35 cellular contexts compared by ENCODE assay signal in genomic region chr12:88604646-88605045, GRCh38. TPM values are rescaled to one million over a fixed set of nuclear protein-coding genes. Genes with fewer than 3 reads are reported as not detected.
"Had no signal": no experiment of that assay in that cellular context is flagged by ENCODE, and none has a peak within 500 bp of the region (broad histone marks: within the 10 kb centered on the region; RNA-seq: fewer than 3 reads in every experiment).

No MANE protein-coding gene starts in this region.

- H3K36me3 Mint-ChIP-seq: activated CD4-positive, alpha-beta memory T cell treated with anti-CD3 and anti-CD28 coated beads for 36 hours; activated naive CD8-positive, alpha-beta T cell treated with anti-CD3 and anti-CD28 coated beads for 36 hours had no signal

- H3K27me3 ChIP-seq: ascending aorta, cardiac muscle cell had no signal

- H3K36me3 ChIP-seq: ascending aorta, cardiac muscle cell had no signal

- DNase-seq: activated B cell treated with CpG ODN at 0.5 μM for 24 hours; activated CD4-positive, alpha-beta memory T cell treated with anti-CD3 and anti-CD28 coated beads for 36 hours; activated CD4-positive, alpha-beta T cell treated with anti-CD3 and anti-CD28 coated beads for 4 hours; activated CD4-positive, alpha-beta T cell treated with anti-CD3 and anti-CD28 coated beads, Interleukin-2, amount 10 ng/mL, durations not matched to agents 24 days and 14 days; activated CD4-positive, alpha-beta T cell treated with anti-CD3 and anti-CD28 coated beads, Interleukin-2, amount 50 U/mL, for 1 hour; activated CD4-positive, alpha-beta T cell treated with anti-CD3 and anti-CD28 coated beads, Interleukin-2, amount 50 U/mL, for 4 hours; activated CD4-positive, CD25-positive, alpha-beta regulatory T cell treated with anti-CD3 and anti-CD28 coated beads, Interleukin-2, amount 50 U/mL, for 72 hours; activated CD8-positive, alpha-beta memory T cell treated with anti-CD3 and anti-CD28 coated beads, Interleukin-2, amount 50 U/mL, for 4 hours; activated CD8-positive, alpha-beta T cell treated with anti-CD3 and anti-CD28 coated beads for 36 hours; activated effector memory CD4-positive, alpha-beta T cell treated with anti-CD3 and anti-CD28 coated beads, Interleukin-2, amount 50 U/mL, for 16 hours; activated gamma-delta T cell treated with Interleukin-2 at 50 U/mL for 16 hours; activated naive CD4-positive, alpha-beta T cell; activated naive CD4-positive, alpha-beta T cell treated with anti-CD3 and anti-CD28 coated beads for 36 hours; activated naive CD4-positive, alpha-beta T cell treated with anti-CD3 and anti-CD28 coated beads, Interleukin-2, amount 50 U/mL, for 16 hours; activated naive CD8-positive, alpha-beta T cell treated with anti-CD3 and anti-CD28 coated beads for 36 hours; activated T-cell treated with anti-CD3 and anti-CD28 coated beads for 4 hours; activated T-cell treated with anti-CD3 and anti-CD28 coated beads, Interleukin-2, amount 50 U/mL, for 1 hour; activated T-cell treated with anti-CD3 and anti-CD28 coated beads, Interleukin-2, amount 50 U/mL, for 4 hours; activated T-cell treated with anti-CD3 and anti-CD28 coated beads, Interleukin-2, amount 50 U/mL, for 72 hours; amygdala; anterior cingulate cortex; caudate nucleus; cerebellar nuclear complex; T-helper 1 cell; T-helper 2 cell; T-helper 9 cell had no signal

- H3K27me3 Mint-ChIP-seq: activated B cell treated with CpG ODN at 0.5 μM for 24 hours; activated CD4-positive, alpha-beta memory T cell treated with anti-CD3 and anti-CD28 coated beads for 36 hours; activated CD4-positive, alpha-beta T cell treated with anti-CD3 and anti-CD28 coated beads, Interleukin-2, amount 10 ng/mL, durations not matched to agents 24 days and 14 days; activated CD8-positive, alpha-beta T cell treated with anti-CD3 and anti-CD28 coated beads for 36 hours; activated T-helper 17 cell treated with anti-CD3 and anti-CD28 coated beads, Interleukin-2, amount 50 U/mL, for 72 hours; central memory CD8-positive, alpha-beta T cell had no signal

- H3K9me3 Mint-ChIP-seq: activated CD4-positive, alpha-beta T cell treated with anti-CD3 and anti-CD28 coated beads, Interleukin-2, amount 10 ng/mL, durations not matched to agents 24 days and 14 days had no signal

- H3K4me1 ChIP-seq: ascending aorta had no signal

- H3K4me3 Mint-ChIP-seq: activated B cell treated with CpG ODN at 0.5 μM for 24 hours; activated CD4-positive, alpha-beta memory T cell treated with anti-CD3 and anti-CD28 coated beads for 36 hours; activated CD4-positive, alpha-beta T cell treated with anti-CD3 and anti-CD28 coated beads, Interleukin-2, amount 10 ng/mL, durations not matched to agents 24 days and 14 days; activated CD8-positive, alpha-beta T cell treated with anti-CD3 and anti-CD28 coated beads for 36 hours; activated naive CD4-positive, alpha-beta T cell treated with anti-CD3 and anti-CD28 coated beads for 36 hours; activated naive CD8-positive, alpha-beta T cell treated with anti-CD3 and anti-CD28 coated beads for 36 hours; activated T-cell treated with anti-CD3 and anti-CD28 coated beads, Interleukin-2, amount 50 U/mL, for 4 hours; activated T-cell treated with anti-CD3 and anti-CD28 coated beads, Interleukin-2, amount 50 U/mL, for 72 hours; activated T-helper 1 cell treated with anti-CD3 and anti-CD28 coated beads, Interleukin-12 subunit alpha, Interleukin-12 subunit beta, Interleukin-2, Interleukin-4 antibody, amounts not matched to agents 30 ng/mL and 10 ng/mL and 1 ng/mL, durations not matched to agents 14 hours and 24 hours and 36 hours; activated T-helper 17 cell treated with anti-CD3 and anti-CD28 coated beads, Interleukin-2, amount 50 U/mL, for 72 hours; brain; central memory CD8-positive, alpha-beta T cell; T-helper 1 cell treated with Interleukin-12 subunit alpha and Interleukin-12 subunit beta and Interleukin-4 antibody, amounts not matched to agents 30 μg/mL and 1 μg/mL, for 36 hours; T-helper 2 cell treated with Interferon-gamma antibody and Interleukin-4, amounts not matched to agents 5 μg/mL and 100 μg/mL, for 36 hours had no signal

- H3K4me1 Mint-ChIP-seq: activated B cell treated with CpG ODN at 0.5 μM for 24 hours; activated CD4-positive, alpha-beta T cell treated with anti-CD3 and anti-CD28 coated beads, Interleukin-2, amount 10 ng/mL, durations not matched to agents 24 days and 14 days; activated naive CD8-positive, alpha-beta T cell treated with anti-CD3 and anti-CD28 coated beads for 36 hours; activated T-helper 17 cell treated with anti-CD3 and anti-CD28 coated beads, Interleukin-2, amount 50 U/mL, for 72 hours; brain; central memory CD8-positive, alpha-beta T cell had no signal

- H3K4me3 ChIP-seq: ascending aorta, cardiac muscle cell had no signal

- H3K27ac Mint-ChIP-seq: activated B cell treated with CpG ODN at 0.5 μM for 24 hours; activated CD4-positive, alpha-beta memory T cell treated with anti-CD3 and anti-CD28 coated beads for 36 hours; activated CD4-positive, alpha-beta T cell treated with anti-CD3 and anti-CD28 coated beads, Interleukin-2, amount 10 ng/mL, durations not matched to agents 24 days and 14 days; activated CD8-positive, alpha-beta T cell treated with anti-CD3 and anti-CD28 coated beads for 36 hours; activated naive CD4-positive, alpha-beta T cell treated with anti-CD3 and anti-CD28 coated beads for 36 hours; activated naive CD4-positive, alpha-beta T cell treated with anti-CD3 and anti-CD28 coated beads, Interleukin-2, amount 50 U/mL, for 72 hours; activated naive CD8-positive, alpha-beta T cell treated with anti-CD3 and anti-CD28 coated beads for 36 hours; activated T-cell treated with anti-CD3 and anti-CD28 coated beads, Interleukin-2, amount 50 U/mL, for 72 hours; activated T-helper 1 cell treated with anti-CD3 and anti-CD28 coated beads, Interleukin-12 subunit alpha, Interleukin-12 subunit beta, Interleukin-2, Interleukin-4 antibody, amounts not matched to agents 30 ng/mL and 10 ng/mL and 1 ng/mL, durations not matched to agents 14 hours and 24 hours and 36 hours; activated T-helper 17 cell treated with anti-CD3 and anti-CD28 coated beads, Interleukin-2, amount 50 U/mL, for 72 hours; brain; T-helper 1 cell treated with Interleukin-12 subunit alpha and Interleukin-12 subunit beta and Interleukin-4 antibody, amounts not matched to agents 30 μg/mL and 1 μg/mL, for 36 hours; T-helper 2 cell treated with Interferon-gamma antibody and Interleukin-4, amounts not matched to agents 5 μg/mL and 100 μg/mL, for 36 hours had no signal

RNA-seq across cellular contexts. Expression of gene KITLG, which starts 24.4 kb away (rescaled TPM):
- total RNA-seq: activated B cell treated with CpG ODN at 0.5 μM for 24 hours; activated CD8-positive, alpha-beta T cell treated with anti-CD3 and anti-CD28 coated beads for 36 hours; activated naive CD4-positive, alpha-beta T cell treated with anti-CD3 and anti-CD28 coated beads, Interleukin-2, amount 50 U/mL, for 72 hours; activated T-helper 1 cell treated with anti-CD3 and anti-CD28 coated beads, Interleukin-12 subunit alpha, Interleukin-12 subunit beta, Interleukin-2, Interleukin-4 antibody, amounts not matched to agents 30 ng/mL and 10 ng/mL and 1 ng/mL, durations not matched to agents 14 hours and 24 hours and 36 hours had no signal
